In genomic region chr18:62347091-62347506, GRCh38 we compare ENCODE assay signal across 20 cellular contexts. TPM values are rescaled to one million over a fixed set of nuclear protein-coding genes. Genes with fewer than 3 reads are reported as not detected.
DNase-seq lines count a peak whose midpoint lies in the region; ATAC-seq and TF ChIP-seq lines count a peak whose summit lies in the region.
"Had no signal": no experiment of that assay in that cellular context is flagged by ENCODE, and none has a peak within 500 bp of the region (broad histone marks: within the 10 kb centered on the region; RNA-seq: fewer than 3 reads in every experiment).

No MANE protein-coding gene starts in this region.

- no peak overlapping the region for H3K4me3 ChIP-seq in colonic mucosa
- no peak overlapping the region for H3K4me3 ChIP-seq in neural progenitor cell
- no peak overlapping the region for H3K4me3 ChIP-seq in heart left ventricle
- H3K4me3 ChIP-seq in vagina: no peak overlapping the region
- H3K4me3 ChIP-seq: GM23248, MG63, upper lobe of left lung had no signal

- CTCF ChIA-PET in activated CD8-positive, alpha-beta memory T cell treated with anti-CD3 and anti-CD28 coated beads, Interleukin-2, amount 10 ng/mL, durations not matched to agents 7 days and 5 days (lab: Charles Lee): no interaction called here

- peak overlapping the region; percentile 57 for H3K4me2 ChIP-seq in neural progenitor cell

- peak; percentile 42 for ATAC-seq in activated CD8-positive, alpha-beta memory T cell treated with anti-CD3 and anti-CD28 coated beads, Interleukin-2, amount 10 ng/mL, durations not matched to agents 7 days and 5 days
- no peak for ATAC-seq in heart left ventricle
- ATAC-seq: activated CD4-positive, CD25-positive, alpha-beta regulatory T cell treated with anti-CD3 and anti-CD28 coated beads, Interleukin-2, amount 50 U/mL, for 24 hours had no signal

- H3K9ac ChIP-seq in colonic mucosa (ENCODE audit: low read depth in 2 of 2, low read length in 2 of 2): peak overlapping the region in 1 of 2 donors; percentile 49
- H3K9ac ChIP-seq in neural progenitor cell: no peak overlapping the region
- H3K9ac ChIP-seq: GM23248 had no signal

- peak overlapping the region; percentile 44 for H3K27ac Mint-ChIP-seq in activated CD8-positive, alpha-beta memory T cell treated with anti-CD3 and anti-CD28 coated beads, Interleukin-2, amount 10 ng/mL, durations not matched to agents 7 days and 5 days
- H3K27ac Mint-ChIP-seq in neural progenitor cell: peak overlapping the region; percentile 82
- H3K27ac Mint-ChIP-seq: naive B cell; stimulated activated naive CD8-positive, alpha-beta T cell treated with anti-CD3 and anti-CD28 coated beads, Interleukin-15, Interleukin-2, amounts not matched to agents 100 ng/mL and 50 ng/mL, for 24 hours had no signal

- H3K4me3 Mint-ChIP-seq in activated CD8-positive, alpha-beta memory T cell treated with anti-CD3 and anti-CD28 coated beads, Interleukin-2, amount 10 ng/mL, durations not matched to agents 7 days and 5 days: no peak overlapping the region
- no peak overlapping the region for H3K4me3 Mint-ChIP-seq in neural progenitor cell
- H3K4me3 Mint-ChIP-seq: naive B cell; stimulated activated naive CD8-positive, alpha-beta T cell treated with anti-CD3 and anti-CD28 coated beads, Interleukin-15, Interleukin-2, amounts not matched to agents 100 ng/mL and 50 ng/mL, for 24 hours had no signal

- peaks cover 8% of the 10 kb centered on the region for H3K36me3 Mint-ChIP-seq in activated CD8-positive, alpha-beta memory T cell treated with anti-CD3 and anti-CD28 coated beads, Interleukin-2, amount 10 ng/mL, durations not matched to agents 7 days and 5 days
- H3K36me3 Mint-ChIP-seq in neural progenitor cell: no peaks in the 10 kb centered on the region
- H3K36me3 Mint-ChIP-seq: naive B cell had no signal

- intact Hi-C loops in colonic mucosa (cut with DNase I): no loop called here
- intact Hi-C loops in heart left ventricle (cut with DNase I): no loop called here
- intact Hi-C loops in vagina (cut with DNase I): no loop called here

- peak overlapping the region; percentile 34 for H3K27ac ChIP-seq in colonic mucosa
- no peak overlapping the region for H3K27ac ChIP-seq in neural progenitor cell
- H3K27ac ChIP-seq in heart left ventricle: no peak overlapping the region
- H3K27ac ChIP-seq in vagina: no peak overlapping the region
- H3K27ac ChIP-seq: GM23248, upper lobe of left lung had no signal

- H3K9me3 Mint-ChIP-seq in activated CD8-positive, alpha-beta memory T cell treated with anti-CD3 and anti-CD28 coated beads, Interleukin-2, amount 10 ng/mL, durations not matched to agents 7 days and 5 days (ENCODE audit: low read depth): no peaks in the 10 kb centered on the region
- no peaks in the 10 kb centered on the region for H3K9me3 Mint-ChIP-seq in neural progenitor cell
- H3K9me3 Mint-ChIP-seq: stimulated activated naive CD8-positive, alpha-beta T cell treated with anti-CD3 and anti-CD28 coated beads, Interleukin-15, Interleukin-2, amounts not matched to agents 100 ng/mL and 50 ng/mL, for 24 hours had no signal

- H3K4me1 ChIP-seq in colonic mucosa: no peaks in the 10 kb centered on the region
- H3K4me1 ChIP-seq in neural progenitor cell: peaks cover 13% of the 10 kb centered on the region
- H3K4me1 ChIP-seq in heart left ventricle: no peaks in the 10 kb centered on the region
- no peaks in the 10 kb centered on the region for H3K4me1 ChIP-seq in vagina
- H3K4me1 ChIP-seq: upper lobe of left lung had no signal

- peaks cover 32% of the 10 kb centered on the region for H3K4me1 Mint-ChIP-seq in activated CD8-positive, alpha-beta memory T cell treated with anti-CD3 and anti-CD28 coated beads, Interleukin-2, amount 10 ng/mL, durations not matched to agents 7 days and 5 days
- H3K4me1 Mint-ChIP-seq in neural progenitor cell: peaks cover 25% of the 10 kb centered on the region
- H3K4me1 Mint-ChIP-seq: naive B cell had no signal

- H4K20me1 ChIP-seq in neural progenitor cell (ENCODE audit: low read depth): no peaks in the 10 kb centered on the region

- H3K27me3 Mint-ChIP-seq in activated CD8-positive, alpha-beta memory T cell treated with anti-CD3 and anti-CD28 coated beads, Interleukin-2, amount 10 ng/mL, durations not matched to agents 7 days and 5 days: peaks cover 7% of the 10 kb centered on the region
- peaks cover 7% of the 10 kb centered on the region for H3K27me3 Mint-ChIP-seq in neural progenitor cell (ENCODE audit: insufficient read depth, low read depth)
- H3K27me3 Mint-ChIP-seq: naive B cell had no signal

- no peak for DNase-seq in activated CD8-positive, alpha-beta memory T cell treated with anti-CD3 and anti-CD28 coated beads, Interleukin-2, amount 10 ng/mL, durations not matched to agents 7 days and 5 days
- no peak for DNase-seq in activated CD8-positive, alpha-beta memory T cell treated with anti-CD3 and anti-CD28 coated beads, Interleukin-2, amount 50 U/mL, for 4 hours
- peak; percentile 15 for DNase-seq in M059J (ENCODE audit: low read depth)
- DNase-seq in colonic mucosa: no peak
- peak; percentile 19 for DNase-seq in neural progenitor cell (ENCODE audit: low spot score)
- no peak for DNase-seq in heart left ventricle
- DNase-seq in vagina (ENCODE audit: extremely low spot score in 2 of 2): no peak
- no peak for DNase-seq in stimulated activated CD4-positive, alpha-beta T cell treated with anti-CD3 and anti-CD28 coated beads, Interleukin-15, amount 100 ng/mL, for 24 hours
- DNase-seq: activated naive CD4-positive, alpha-beta T cell treated with Interleukin-2 at 50 U/mL for 16 hours; GM23248; mammary epithelial cell; MG63; naive B cell; NCI-H1694; NCI-H226; NCI-H82; posterior cingulate gyrus; upper lobe of left lung had no signal

- no peaks in the 10 kb centered on the region for H3K79me2 ChIP-seq in neural progenitor cell (ENCODE audit: low read depth)

- H3F3A ChIP-seq in neural progenitor cell (ENCODE audit: low read depth): peaks cover 8% of the 10 kb centered on the region

- TF ChIP-seq CTCF in colonic mucosa (IDR thresholded peaks at IDR 0.05): no peak
- no peak for TF ChIP-seq CTCF in neural progenitor cell (IDR thresholded peaks at IDR 0.05)
- no peak for TF ChIP-seq CTCF in heart left ventricle (IDR thresholded peaks at IDR 0.05)
- no peak for TF ChIP-seq CTCF in vagina (IDR thresholded peaks at IDR 0.05)

- H2AFZ ChIP-seq in neural progenitor cell (replicated peaks): peak overlapping the region; percentile 19
- H2AFZ ChIP-seq: GM23248 had no signal

- TF ChIP-seq POLR2A in heart left ventricle (IDR thresholded peaks at IDR 0.05) (no peak), vagina (IDR thresholded peaks at IDR 0.05) (no peak)

- H3K9me3 ChIP-seq in colonic mucosa (no peaks in the 10 kb centered on the region), neural progenitor cell (ENCODE audit: low read depth) (no peaks in the 10 kb centered on the region), heart left ventricle (no peaks in the 10 kb centered on the region), vagina (no peaks in the 10 kb centered on the region)
- H3K9me3 ChIP-seq: MG63, upper lobe of left lung had no signal

- WGBS in heart left ventricle, 4 donors: 59 to 70% (median 65%) methylated on average over 6 of the region's 6 CpGs

- H3K27me3 ChIP-seq in colonic mucosa (no peaks in the 10 kb centered on the region), neural progenitor cell (no peaks in the 10 kb centered on the region), heart left ventricle (no peaks in the 10 kb centered on the region), vagina (no peaks in the 10 kb centered on the region)
- H3K27me3 ChIP-seq: MG63, upper lobe of left lung had no signal

- no peaks in the 10 kb centered on the region for H3K36me3 ChIP-seq in colonic mucosa
- H3K36me3 ChIP-seq in neural progenitor cell: no peaks in the 10 kb centered on the region
- H3K36me3 ChIP-seq in heart left ventricle: no peaks in the 10 kb centered on the region
- H3K36me3 ChIP-seq in vagina: no peaks in the 10 kb centered on the region
- H3K36me3 ChIP-seq: MG63, upper lobe of left lung had no signal

RNA-seq across cellular contexts. Expression of gene TNFRSF11A, which starts 22.0 kb away (rescaled TPM):
- 1 to 10 TPM; 8.0 to 9.7 TPM for total RNA-seq in activated CD8-positive, alpha-beta memory T cell treated with anti-CD3 and anti-CD28 coated beads, Interleukin-2, amount 10 ng/mL, durations not matched to agents 7 days and 5 days
- total RNA-seq in M059J (2014; rRNA removed; shearing (Covaris generic)): 1.3 and 3.8 TPM in 2 replicates
- total RNA-seq in colonic mucosa: 10 to 100 TPM; 80.6 to 86.6 TPM
- total RNA-seq in neural progenitor cell (ENCODE audit: low replicate concordance): 0.47 and 1.1 TPM in 2 replicates
- total RNA-seq in heart left ventricle: 1 to 10 TPM in 8 of 9 donors, under 1 TPM in 1; 0.16 to 5.0 (median 1.5) TPM
- under 1 TPM; 0.23 to 0.42 TPM for polyA plus RNA-seq in heart left ventricle
- 3.9 TPM for total RNA-seq in vagina

Comparison
In these comparisons a context has a peak if more than half of its experiments do, and no peak if none do; other contexts are left out.
1. DNase-seq: peak in M059J (single experiment) and neural progenitor cell (single experiment); none in activated CD8-positive, alpha-beta memory T cell treated with anti-CD3 and anti-CD28 coated beads, Interleukin-2, amount 10 ng/mL, durations not matched to agents 7 days and 5 days (single experiment), activated CD8-positive, alpha-beta memory T cell treated with anti-CD3 and anti-CD28 coated beads, Interleukin-2, amount 50 U/mL, for 4 hours (single experiment), colonic mucosa (single experiment), heart left ventricle (0 of 5), vagina (0 of 2) and stimulated activated CD4-positive, alpha-beta T cell treated with anti-CD3 and anti-CD28 coated beads, Interleukin-15, amount 100 ng/mL, for 24 hours (single experiment).
2. RNA of gene TNFRSF11A, which starts 22.0 kb away (total RNA-seq): 80.6 to 86.6 TPM in colonic mucosa; 8.0 to 9.7 TPM in activated CD8-positive, alpha-beta memory T cell treated with anti-CD3 and anti-CD28 coated beads, Interleukin-2, amount 10 ng/mL, durations not matched to agents 7 days and 5 days, 3.9 TPM in vagina (single experiment), 1.3 to 3.8 TPM in M059J, 0.16 to 5.0 TPM in heart left ventricle and 0.47 to 1.1 TPM in neural progenitor cell; every median in the first group is over 4 times any median in the second.